8 cellular contexts compared by ENCODE assay signal in genomic region chr4:37825943-37826281, GRCh38. TPM values are rescaled to one million over a fixed set of nuclear protein-coding genes. Genes with fewer than 3 reads are reported as not detected.
DNase-seq lines count a peak whose midpoint lies in the region; ATAC-seq, FAIRE-seq and TF ChIP-seq lines count a peak whose summit lies in the region.

No MANE protein-coding gene starts in this region.

- peak overlapping the region; percentile 81 to 98 (median 91) for H3K4me2 ChIP-seq in BLaER1 treated with 17β-estradiol and CSF1 and Interleukin-3, amounts not matched to agents 10 nM and 100 nM

- no peaks in the 10 kb centered on the region for H3K9me3 ChIP-seq in BLaER1 treated with 17β-estradiol and CSF1 and Interleukin-3, amounts not matched to agents 10 nM and 100 nM (replicated peaks in 1 of 11)
- H3K9me3 ChIP-seq in pancreas, result no peaks in the 10 kb centered on the region

- no peak for FAIRE-seq in frontal cortex (lab: Jason Lieb, UNC)
- FAIRE-seq in pancreas (lab: Jason Lieb, UNC), result no peak

- peaks cover 11 to 18% (median 12%) of the 10 kb centered on the region in 11 experiments for H3K36me3 ChIP-seq in BLaER1 treated with 17β-estradiol and CSF1 and Interleukin-3, amounts not matched to agents 10 nM and 100 nM
- H3K36me3 ChIP-seq in pancreas, result peaks cover 0 to 7% (median 0%) of the 10 kb centered on the region in 3 donors

- peak; percentile 5 for ATAC-seq in GM19452 (IDR thresholded peaks at IDR 0.05; ENCODE audit: unreplicated experiment)
- peak; percentile 26 to 40 (median 32) for ATAC-seq in pancreas

- H3K27ac ChIP-seq in BLaER1 treated with 17β-estradiol and CSF1 and Interleukin-3, amounts not matched to agents 10 nM and 100 nM, result peak overlapping the region; percentile 50 to 85 (median 78); a peak in 21 of 22 replicates
- H3K27ac ChIP-seq in pancreas, result peak overlapping the region; percentile 68 to 88 (median 80)

- TF ChIP-seq CTCF in pancreas (IDR thresholded peaks at IDR 0.05), result no peak

- H3K4me1 ChIP-seq in BLaER1 treated with 17β-estradiol and CSF1 and Interleukin-3, amounts not matched to agents 10 nM and 100 nM, result peaks cover 25 to 41% (median 33%) of the 10 kb centered on the region in 10 experiments
- H3K4me1 ChIP-seq in pancreas, result peaks cover 0 to 22% (median 5%) of the 10 kb centered on the region in 3 donors

- H3K4me3 ChIP-seq in BLaER1 treated with 17β-estradiol and CSF1 and Interleukin-3, amounts not matched to agents 10 nM and 100 nM, result peak overlapping the region; percentile 78 to 99 (median 91)
- H3K4me3 ChIP-seq in pancreas, result peak overlapping the region; percentile 79 to 97 (median 88)

- intact Hi-C loops in pancreas (cut with DNase I), result no loop called here

- peak overlapping the region; percentile 77 to 89 (median 85) for H3K9ac ChIP-seq in BLaER1 treated with 17β-estradiol and CSF1 and Interleukin-3, amounts not matched to agents 10 nM and 100 nM

- WGBS in pancreas, 2 donors, result 1% methylated on average over 14 of the region's 14 CpGs

- H3K27me3 ChIP-seq in BLaER1 treated with 17β-estradiol and CSF1 and Interleukin-3, amounts not matched to agents 10 nM and 100 nM, result no peaks in the 10 kb centered on the region
- H3K27me3 ChIP-seq in pancreas, result no peaks in the 10 kb centered on the region

- H4K20me1 ChIP-seq in BLaER1 treated with 17β-estradiol and CSF1 and Interleukin-3, amounts not matched to agents 10 nM and 100 nM, result peaks cover 0 to 15% (median 0%) of the 10 kb centered on the region in 11 experiments; a peak in 5 of 22 replicates

- DNase-seq in HK-2 (ENCODE audit: unreplicated experiment) (peak; percentile 20), frontal cortex (ENCODE audit: low spot score in 2 of 2) (peak; percentile 24 to 29), pancreas (peak in 1 of 6 donors; percentile 14), mesenteric fat pad (ENCODE audit: low spot score) (no peak), NCI-H1436 treated with DMSO at 0.1 percent for 48 hours (lab: John Stamatoyannopoulos, UW) (no peak)
- peak; percentile 6 to 18 for DNase-seq in activated CD4-positive, alpha-beta T cell treated with anti-CD3 and anti-CD28 coated beads, Interleukin-2, amount 50 U/mL, for 48 hours

RNA-seq across cellular contexts. Expression of gene PGM2, which starts 0.6 kb away (rescaled TPM):
- total RNA-seq in frontal cortex (10.6 TPM), pancreas (10 to 100 TPM in 1 of 6 donors, 1 to 10 TPM in 5; 4.8 to 15.1 (median 9.1) TPM), mesenteric fat pad (20.6 TPM)
- 1 to 10 TPM; 2.1 to 4.6 TPM for polyA plus RNA-seq in pancreas

Comparison
In these comparisons a context has a peak if more than half of its experiments do, and no peak if none do; other contexts are left out.
1. DNase-seq: peak in HK-2 (single experiment), activated CD4-positive, alpha-beta T cell treated with anti-CD3 and anti-CD28 coated beads, Interleukin-2, amount 50 U/mL, for 48 hours (2 of 2) and frontal cortex (2 of 2); none in mesenteric fat pad (single experiment) and NCI-H1436 treated with DMSO at 0.1 percent for 48 hours (single experiment).